Comparison of ENCODE assay signal across 28 cellular contexts in genomic region chr6:107517274-107517673, GRCh38. TPM values are rescaled to one million over a fixed set of nuclear protein-coding genes. Genes with fewer than 3 reads are reported as not detected.
"Had no signal": no experiment of that assay in that cellular context is flagged by ENCODE, and none has a peak within 500 bp of the region (broad histone marks: within the 10 kb centered on the region; RNA-seq: fewer than 3 reads in every experiment).

No MANE protein-coding gene starts in this region.

- H3K27ac ChIP-seq: colonic mucosa, coronary artery, dorsolateral prefrontal cortex, epithelial cell of prostate, esophagus muscularis mucosa, esophagus squamous epithelium, foreskin keratinocyte, gastrocnemius medialis, gastroesophageal sphincter, heart left ventricle, heart right ventricle had no signal

- FAIRE-seq: colon, endometrium, endothelial cell of umbilical vein, frontal cortex had no signal

- ATAC-seq: effector memory CD8-positive, alpha-beta T cell; esophagus mucosa; foreskin keratinocyte; gastrocnemius medialis; gastroesophageal sphincter; heart left ventricle; heart right ventricle had no signal

- H3K27me3 ChIP-seq: colonic mucosa, dorsolateral prefrontal cortex, esophagus muscularis mucosa, esophagus squamous epithelium, gastrocnemius medialis, gastroesophageal sphincter, heart left ventricle, heart right ventricle had no signal

- H3K36me3 ChIP-seq: colonic mucosa, esophagus squamous epithelium had no signal

- H3K4me1 ChIP-seq: colonic mucosa, esophagus muscularis mucosa, esophagus squamous epithelium, foreskin keratinocyte, gastrocnemius medialis, gastroesophageal sphincter had no signal

- DNase-seq: colonic mucosa; cortex of kidney; dermis blood vessel endothelial cell; dorsolateral prefrontal cortex; effector CD4-positive, alpha-beta T cell; effector CD8-positive, alpha-beta T cell; effector memory CD4-positive, alpha-beta T cell; effector memory CD8-positive, alpha-beta T cell; endodermal cell; erythroblast; esophagus squamous epithelium; foreskin fibroblast; foreskin keratinocyte; foreskin melanocyte; gastrocnemius medialis; glutamatergic neuron; head of caudate nucleus; heart left ventricle; heart right ventricle had no signal

- H3K4me3 ChIP-seq: colonic mucosa, coronary artery, dorsolateral prefrontal cortex, esophagus muscularis mucosa, esophagus squamous epithelium, gastrocnemius medialis, gastroesophageal sphincter, heart left ventricle, heart right ventricle had no signal

- H3K9me3 ChIP-seq: colonic mucosa, esophagus muscularis mucosa, gastrocnemius medialis had no signal

RNA-seq across cellular contexts. Expression of gene SOBP, which starts 27.4 kb away (rescaled TPM):
- total RNA-seq: foreskin keratinocyte had no signal
- polyA plus RNA-seq: foreskin keratinocyte had no signal
